Comparison of ENCODE assay signal across 9 cellular contexts in the genomic region with DNA sequence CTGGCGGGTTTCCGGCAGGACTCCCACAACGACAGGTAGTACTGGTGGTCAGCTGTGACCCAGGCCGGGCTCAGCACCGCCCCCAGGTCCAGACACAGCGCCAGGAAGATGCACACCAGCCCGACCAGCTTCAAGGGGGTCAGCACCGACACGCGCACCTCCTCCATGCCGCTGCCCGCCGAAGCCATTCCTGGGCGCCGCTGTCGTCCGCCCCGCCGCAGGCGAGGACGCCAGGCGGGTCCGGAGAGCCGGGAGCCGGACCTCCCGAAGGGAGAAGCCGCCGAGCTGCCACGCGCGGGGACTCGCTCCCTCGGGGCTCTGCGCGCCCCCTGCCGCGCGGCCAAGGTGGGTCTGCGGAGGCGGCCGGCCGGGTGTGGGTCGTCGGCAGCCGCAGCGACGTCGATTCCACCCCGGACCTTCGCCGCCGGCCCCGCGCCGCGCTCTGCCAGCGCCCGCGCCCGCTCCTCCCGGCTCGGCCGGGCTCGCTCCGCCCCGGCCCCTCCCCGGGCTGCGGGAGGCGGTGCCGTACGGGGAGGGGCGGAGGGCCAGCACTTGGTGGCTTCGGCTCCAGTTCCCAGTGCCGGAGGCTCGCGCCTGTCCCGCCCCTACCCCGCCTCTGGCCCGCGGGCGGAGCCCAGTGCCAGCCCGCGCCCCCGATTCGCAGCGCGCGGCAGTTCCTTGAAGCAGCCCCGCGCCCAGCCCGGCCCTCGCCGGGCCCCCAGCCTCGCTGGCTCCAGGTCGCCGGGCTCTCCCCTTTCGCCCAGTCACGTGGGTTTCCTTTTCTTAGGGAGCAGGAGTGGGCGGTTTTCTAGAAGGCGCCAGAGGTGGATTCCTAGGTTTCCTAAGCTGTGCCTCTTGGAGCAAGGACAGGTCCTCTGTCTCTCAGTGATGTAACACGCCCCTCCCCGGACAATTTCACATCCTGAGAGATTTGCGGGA. TPM values are rescaled to one million over a fixed set of nuclear protein-coding genes. Genes with fewer than 3 reads are reported as not detected.
A peak's percentile ranks its signal among the peaks of the same experiment; 100 is the strongest.
DNase-seq lines count a peak whose midpoint lies in the region; ATAC-seq, FAIRE-seq and TF ChIP-seq lines count a peak whose summit lies in the region.
"Had no signal": no experiment of that assay in that cellular context is flagged by ENCODE, and none has a peak within 500 bp of the region (broad histone marks: within the 10 kb centered on the region; RNA-seq: fewer than 3 reads in every experiment).

TSS of gene TMEM47 (minus strand) at position 444 of the 939 bp plus-strand sequence. CDS start at position 188, 256 bp downstream.

- H3K4me1 Mint-ChIP-seq in activated CD4-positive, alpha-beta T cell treated with anti-CD3 and anti-CD28 coated beads, Interleukin-2, amount 10 ng/mL, durations not matched to agents 24 days and 14 days = peaks cover 4% of the 10 kb centered on the region
- peaks cover 0 to 9% of the 10 kb centered on the region in 2 donors for H3K4me1 Mint-ChIP-seq in stimulated activated naive B cell treated with anti-CD40 and anti-IgM and Interleukin-4, amounts not matched to agents 10 μg/mL and 1 μg/mL and 100 μg/mL, for 72 hours

- H3K36me3 Mint-ChIP-seq in activated CD4-positive, alpha-beta T cell treated with anti-CD3 and anti-CD28 coated beads, Interleukin-2, amount 10 ng/mL, durations not matched to agents 24 days and 14 days (ENCODE audit: low read depth) = no peaks in the 10 kb centered on the region
- peaks cover 0 to 10% of the 10 kb centered on the region in 2 donors for H3K36me3 Mint-ChIP-seq in stimulated activated naive B cell treated with anti-CD40 and anti-IgM and Interleukin-4, amounts not matched to agents 10 μg/mL and 1 μg/mL and 100 μg/mL, for 72 hours

- H3K4me3 ChIP-seq in choroid plexus epithelial cell (ENCODE audit: low read depth, low read length) (peak within 1 kb of the TSS; percentile 71), kidney (ENCODE audit: low read length in 2 of 2) (peak within 1 kb of the TSS; percentile 71 to 83)

- H3K9ac ChIP-seq in kidney (ENCODE audit: low read length in 2 of 2) = peak within 1 kb of the TSS; percentile 54 to 75

- peak within 1 kb of the TSS; percentile 65 to 77 for H3K27ac ChIP-seq in kidney (ENCODE audit: low read depth in 2 of 2, low read length in 2 of 2)

- TF ChIP-seq CTCF in choroid plexus epithelial cell (conservative IDR thresholded peaks at IDR 0.05; ENCODE audit: low read depth, low read length) = no peak
- TF ChIP-seq CTCF in kidney (IDR thresholded peaks at IDR 0.05; ENCODE audit: borderline replicate concordance, extremely low read depth, insufficient read depth) = no peak

- no peak for FAIRE-seq in kidney (lab: Jason Lieb, UNC)
- FAIRE-seq: G401.6 had no signal

- H3K9me3 Mint-ChIP-seq in activated CD4-positive, alpha-beta T cell treated with anti-CD3 and anti-CD28 coated beads, Interleukin-2, amount 10 ng/mL, durations not matched to agents 24 days and 14 days = no peaks in the 10 kb centered on the region
- H3K9me3 Mint-ChIP-seq in stimulated activated naive B cell treated with anti-CD40 and anti-IgM and Interleukin-4, amounts not matched to agents 10 μg/mL and 1 μg/mL and 100 μg/mL, for 72 hours = peaks cover 2 to 4% of the 10 kb centered on the region in 2 donors

- H3K4me1 ChIP-seq in kidney (ENCODE audit: control insufficient read depth in 1 of 2, insufficient read depth in 1 of 2, low read depth in 1 of 2, low read length in 2 of 2) = no peaks in the 10 kb centered on the region

- no peaks in the 10 kb centered on the region for H3K36me3 ChIP-seq in kidney (ENCODE audit: control insufficient read depth in 1 of 2, insufficient read depth in 2 of 2, low read length in 2 of 2)

- H3K9me3 ChIP-seq in kidney (ENCODE audit: control insufficient read depth in 1 of 2, low read length in 2 of 2) = no peaks in the 10 kb centered on the region

- peak within 1 kb of the TSS; percentile 68 for H3K4me3 Mint-ChIP-seq in activated CD4-positive, alpha-beta T cell treated with anti-CD3 and anti-CD28 coated beads, Interleukin-2, amount 10 ng/mL, durations not matched to agents 24 days and 14 days
- H3K4me3 Mint-ChIP-seq in stimulated activated naive B cell treated with anti-CD40 and anti-IgM and Interleukin-4, amounts not matched to agents 10 μg/mL and 1 μg/mL and 100 μg/mL, for 72 hours = peak within 1 kb of the TSS; percentile 22 to 49

- peak in 1 of 2 donors; percentile 46 for ATAC-seq in stimulated activated naive B cell treated with anti-CD40 and anti-IgM and Interleukin-4, amounts not matched to agents 10 μg/mL and 1 μg/mL and 100 μg/mL, for 72 hours (replicated peaks)
- ATAC-seq in GM18873 (IDR thresholded peaks at IDR 0.05; ENCODE audit: low FRiP score, unreplicated experiment) = no peak
- ATAC-seq in activated CD4-positive, CD25-positive, alpha-beta regulatory T cell treated with anti-CD3 and anti-CD28 coated beads, Interleukin-2, amount 50 U/mL, for 24 hours = no peak

- intact Hi-C loops in activated CD4-positive, alpha-beta T cell treated with anti-CD3 and anti-CD28 coated beads, Interleukin-2, amount 10 ng/mL, durations not matched to agents 24 days and 14 days (cut with micrococcal nuclease) = no loop called here
- intact Hi-C loops in kidney (cut with DNase I) = no loop called here

- peak; percentile 64 for DNase-seq in activated CD4-positive, alpha-beta T cell treated with anti-CD3 and anti-CD28 coated beads, Interleukin-2, amount 10 ng/mL, durations not matched to agents 24 days and 14 days
- no peak for DNase-seq in activated CD4-positive, alpha-beta T cell treated with anti-CD3 and anti-CD28 coated beads, Interleukin-2, amount 50 U/mL, for 4 hours
- DNase-seq in NCI-H524 (lab: John Stamatoyannopoulos, UW) = peak; percentile 4 to 53
- DNase-seq in choroid plexus epithelial cell (ENCODE audit: low read depth) = peak; percentile 66
- DNase-seq in kidney = peak; percentile 93
- no peak for DNase-seq in stimulated activated naive B cell treated with anti-CD40 and anti-IgM and Interleukin-4, amounts not matched to agents 10 μg/mL and 1 μg/mL and 100 μg/mL, for 72 hours

- H3K27me3 Mint-ChIP-seq in activated CD4-positive, alpha-beta T cell treated with anti-CD3 and anti-CD28 coated beads, Interleukin-2, amount 10 ng/mL, durations not matched to agents 24 days and 14 days = peaks cover 20% of the 10 kb centered on the region
- H3K27me3 Mint-ChIP-seq in stimulated activated naive B cell treated with anti-CD40 and anti-IgM and Interleukin-4, amounts not matched to agents 10 μg/mL and 1 μg/mL and 100 μg/mL, for 72 hours = peaks cover 25 to 31% of the 10 kb centered on the region in 2 donors

- H3K27ac Mint-ChIP-seq in activated CD4-positive, alpha-beta T cell treated with anti-CD3 and anti-CD28 coated beads, Interleukin-2, amount 10 ng/mL, durations not matched to agents 24 days and 14 days = no peak within 1 kb of the TSS
- H3K27ac Mint-ChIP-seq in stimulated activated naive B cell treated with anti-CD40 and anti-IgM and Interleukin-4, amounts not matched to agents 10 μg/mL and 1 μg/mL and 100 μg/mL, for 72 hours = peak within 1 kb of the TSS; percentile 0

RNA-seq across cellular contexts. Expression of gene TMEM47, which starts in this region (rescaled TPM):
- not detected in 2 replicates for total RNA-seq in activated CD4-positive, alpha-beta T cell treated with anti-CD3 and anti-CD28 coated beads, Interleukin-2, amount 10 ng/mL, durations not matched to agents 24 days and 14 days
- 68.9 TPM for total RNA-seq in kidney
- polyA plus RNA-seq in kidney (ENCODE audit: insufficient read depth, low read depth, low replicate concordance) = 18.1 TPM

Comparison
In these comparisons a context has a peak if more than half of its experiments do, and no peak if none do; other contexts are left out.
1. RNA of gene TMEM47 (total RNA-seq): 68.9 TPM in kidney (single experiment); not detected in activated CD4-positive, alpha-beta T cell treated with anti-CD3 and anti-CD28 coated beads, Interleukin-2, amount 10 ng/mL, durations not matched to agents 24 days and 14 days; every median in the first group is over 10 times any median in the second.
2. Peak in DNase-seq in activated CD4-positive, alpha-beta T cell treated with anti-CD3 and anti-CD28 coated beads, Interleukin-2, amount 10 ng/mL, durations not matched to agents 24 days and 14 days; RNA of the gene not detected or under 1 TPM.
3. DNase-seq: peak in NCI-H524 (2 of 2), choroid plexus epithelial cell (single experiment) and kidney (single experiment); none in activated CD4-positive, alpha-beta T cell treated with anti-CD3 and anti-CD28 coated beads, Interleukin-2, amount 50 U/mL, for 4 hours (0 of 2) and stimulated activated naive B cell treated with anti-CD40 and anti-IgM and Interleukin-4, amounts not matched to agents 10 μg/mL and 1 μg/mL and 100 μg/mL, for 72 hours (single experiment).